In genomic region chr4:7183161-7183560, GRCh38 we compare ENCODE assay signal across 21 cellular contexts. TPM values are rescaled to one million over a fixed set of nuclear protein-coding genes. Genes with fewer than 3 reads are reported as not detected.
A peak's percentile ranks its signal among the peaks of the same experiment; 100 is the strongest.
DNase-seq lines count a peak whose midpoint lies in the region; ATAC-seq, FAIRE-seq and TF ChIP-seq lines count a peak whose summit lies in the region.
"Had no signal": no experiment of that assay in that cellular context is flagged by ENCODE, and none has a peak within 500 bp of the region (broad histone marks: within the 10 kb centered on the region; RNA-seq: fewer than 3 reads in every experiment).

No MANE protein-coding gene starts in this region.

- H3K27me3 ChIP-seq in astrocyte (ENCODE audit: insufficient read depth, low read length) (peaks cover 17% of the 10 kb centered on the region), sigmoid colon (peaks cover 0 to 5% (median under 1%) of the 10 kb centered on the region in 3 donors)
- H3K27me3 ChIP-seq: ascending aorta had no signal

- TF ChIP-seq CTCF in astrocyte (IDR thresholded peaks at IDR 0.05; ENCODE audit: insufficient read depth, low read depth, low read length) (no peak), sigmoid colon (IDR thresholded peaks at IDR 0.05) (no peak)

- H3K4me1 Mint-ChIP-seq in astrocyte (ENCODE audit: low read depth, unreplicated experiment): peaks cover 6% of the 10 kb centered on the region
- H3K4me1 Mint-ChIP-seq: memory B cell had no signal

- H3K27me3 Mint-ChIP-seq in astrocyte (ENCODE audit: low read depth, unreplicated experiment): peaks cover 25% of the 10 kb centered on the region

- TF ChIP-seq POLR2A in sigmoid colon (IDR thresholded peaks at IDR 0.05): no peak

- DNase-seq in activated CD8-positive, alpha-beta memory T cell treated with anti-CD3 and anti-CD28 coated beads, Interleukin-2, amount 50 U/mL, for 48 hours: peak; percentile 64
- DNase-seq in activated CD8-positive, alpha-beta memory T cell treated with anti-CD3 and anti-CD28 coated beads, Interleukin-2, amount 50 U/mL, for 4 hours: no peak
- peak; percentile 22 for DNase-seq in NCI-H226
- no peak for DNase-seq in astrocyte (ENCODE audit: low read depth)
- peak; percentile 15 to 30 for DNase-seq in stimulated activated CD4-positive, alpha-beta T cell treated with anti-CD3 and anti-CD28 coated beads, Interleukin-2, amount 100 ng/mL, for 48 hours
- no peak for DNase-seq in DMS153 (lab: John Stamatoyannopoulos, UW)
- no peak for DNase-seq in sigmoid colon
- DNase-seq: DMS53; NCI-H1092 treated with DMSO at 0.1 percent for 48 hours; NCI-H774; PC-3; stimulated activated naive CD4-positive, alpha-beta T cell treated with Interleukin-2 at 50 U/mL for 16 hours had no signal

- peak overlapping the region; percentile 68 for H3K4me3 Mint-ChIP-seq in astrocyte (ENCODE audit: unreplicated experiment)
- H3K4me3 Mint-ChIP-seq: memory B cell, nephron had no signal

- no peak overlapping the region for H2AFZ ChIP-seq in astrocyte (ENCODE audit: low read depth, low read length)

- no peak overlapping the region for H3K27ac Mint-ChIP-seq in astrocyte (ENCODE audit: unreplicated experiment)
- H3K27ac Mint-ChIP-seq: memory B cell had no signal

- no peak overlapping the region for H3K27ac ChIP-seq in astrocyte (ENCODE audit: low read depth, low read length)
- H3K27ac ChIP-seq in sigmoid colon: no peak overlapping the region
- H3K27ac ChIP-seq: ascending aorta, C4-2B had no signal

- no peaks in the 10 kb centered on the region for H3K4me1 ChIP-seq in astrocyte (ENCODE audit: insufficient read depth, low read length)
- H3K4me1 ChIP-seq in sigmoid colon: no peaks in the 10 kb centered on the region
- H3K4me1 ChIP-seq: ascending aorta had no signal

- H3K9ac ChIP-seq in astrocyte (ENCODE audit: low read length): no peak overlapping the region

- TF ChIP-seq EP300 in sigmoid colon (IDR thresholded peaks at IDR 0.05): no peak

- peaks cover 2% of the 10 kb centered on the region for H3K36me3 Mint-ChIP-seq in astrocyte (ENCODE audit: low read depth, unreplicated experiment)

- no peaks in the 10 kb centered on the region for H3K36me3 ChIP-seq in astrocyte (ENCODE audit: insufficient read depth, low read length)
- no peaks in the 10 kb centered on the region for H3K36me3 ChIP-seq in sigmoid colon
- H3K36me3 ChIP-seq: ascending aorta had no signal

- H3K79me2 ChIP-seq in astrocyte (ENCODE audit: insufficient read depth, low read length): no peaks in the 10 kb centered on the region

- no peak overlapping the region for H3K4me3 ChIP-seq in astrocyte (ENCODE audit: insufficient read depth, low read depth, low read length)
- no peak overlapping the region for H3K4me3 ChIP-seq in sigmoid colon
- H3K4me3 ChIP-seq: ascending aorta, skin epidermis had no signal

- ATAC-seq in GM18873 (IDR thresholded peaks at IDR 0.05; ENCODE audit: low FRiP score, unreplicated experiment): no peak
- ATAC-seq: PC-3 had no signal

- WGBS in sigmoid colon, 2 donors: 49 to 75% methylated on average over 4 of the region's 4 CpGs

- intact Hi-C loops in sigmoid colon (cut with DNase I): no loop called here

- FAIRE-seq in astrocyte (lab: Jason Lieb, UNC): no peak
- FAIRE-seq: endometrium, keratinocyte had no signal

- no peak overlapping the region for H3K4me2 ChIP-seq in astrocyte (ENCODE audit: low read length)

- peaks cover 14% of the 10 kb centered on the region for H3K9me3 Mint-ChIP-seq in astrocyte (ENCODE audit: unreplicated experiment)

- H3K9me3 ChIP-seq in astrocyte (ENCODE audit: insufficient read depth, low read depth, low read length) (no peaks in the 10 kb centered on the region), sigmoid colon (peaks cover 0 to 7% (median 1%) of the 10 kb centered on the region in 4 donors)
- H3K9me3 ChIP-seq: ascending aorta had no signal

- H4K20me1 ChIP-seq in astrocyte (ENCODE audit: insufficient read depth, low read length): no peaks in the 10 kb centered on the region

RNA-seq across cellular contexts. Expression of gene SORCS2, which starts 9.2 kb away (rescaled TPM):
- total RNA-seq in astrocyte (13.8 and 25.7 TPM in 2 replicates), sigmoid colon (1 to 10 TPM; 2.0 to 6.4 (median 4.0) TPM)
- 1 to 10 TPM in 1 of 3 donors, not detected in 2; 1.8 TPM for polyA plus RNA-seq in sigmoid colon
- total RNA-seq: T-helper 1 cell treated with Interleukin-12 subunit alpha and Interleukin-12 subunit beta and Interleukin-4 antibody, amounts not matched to agents 30 ng/mL and 1 ng/mL, for 36 hours had no signal

Comparison
In these comparisons a context has a peak if more than half of its experiments do, and no peak if none do; other contexts are left out.
1. DNase-seq: peak in activated CD8-positive, alpha-beta memory T cell treated with anti-CD3 and anti-CD28 coated beads, Interleukin-2, amount 50 U/mL, for 48 hours (single experiment), NCI-H226 (single experiment) and stimulated activated CD4-positive, alpha-beta T cell treated with anti-CD3 and anti-CD28 coated beads, Interleukin-2, amount 100 ng/mL, for 48 hours (2 of 2); none in activated CD8-positive, alpha-beta memory T cell treated with anti-CD3 and anti-CD28 coated beads, Interleukin-2, amount 50 U/mL, for 4 hours (single experiment), astrocyte (single experiment), DMS153 (single experiment) and sigmoid colon (single experiment).